In the genomic region with DNA sequence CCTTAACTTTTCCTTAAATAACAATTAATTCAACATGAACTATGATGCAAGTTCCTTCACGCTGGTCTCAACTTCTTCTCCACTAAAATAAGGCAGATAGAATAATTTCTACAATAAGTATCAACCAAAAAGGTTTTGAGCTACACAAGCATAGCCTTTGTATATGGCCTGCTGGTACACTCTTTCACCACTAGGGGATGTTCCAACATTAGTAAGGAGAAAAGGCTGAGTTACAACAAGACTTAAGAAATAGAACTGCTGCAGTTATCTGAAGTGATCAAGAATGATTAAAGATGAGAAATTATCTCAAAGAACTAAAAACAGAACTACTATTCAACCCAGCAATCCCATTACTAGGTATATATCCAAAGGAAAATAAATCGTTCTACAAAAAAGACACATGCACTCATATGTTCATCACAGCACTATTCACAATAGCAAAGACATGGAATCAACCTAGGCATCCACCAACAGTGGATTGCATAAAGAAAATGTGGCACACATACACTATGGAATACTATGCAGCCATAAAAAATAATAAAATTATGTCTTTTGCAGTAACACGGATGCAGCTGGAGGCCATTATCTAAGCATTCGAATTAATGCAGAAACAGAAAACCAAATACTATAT, we compare ENCODE assay signal across 8 cellular contexts. TPM values are rescaled to one million over a fixed set of nuclear protein-coding genes. Genes with fewer than 3 reads are reported as not detected.
DNase-seq lines count a peak whose midpoint lies in the region; ATAC-seq and TF ChIP-seq lines count a peak whose summit lies in the region.

No MANE protein-coding gene starts in this region.

- H3K9me3 ChIP-seq in PC-9 (ENCODE audit: insufficient read depth, low read depth) (no peaks in the 10 kb centered on the region), mesenchymal stem cell (ENCODE audit: control insufficient read depth, low read length) (no peaks in the 10 kb centered on the region)
- no peaks in the 10 kb centered on the region for H3K9me3 ChIP-seq in effector memory CD4-positive, alpha-beta T cell (ENCODE audit: control insufficient read depth, low read length)

- no peaks in the 10 kb centered on the region for H3K9me2 ChIP-seq in PC-9 (ENCODE audit: insufficient read depth)

- peaks cover 100% of the 10 kb centered on the region for H3K79me2 ChIP-seq in PC-9 (ENCODE audit: low read depth)

- H3K14ac ChIP-seq in mesenchymal stem cell (ENCODE audit: low read length in 2 of 2), result no peak overlapping the region

- H4K91ac ChIP-seq in mesenchymal stem cell (ENCODE audit: low read length), result no peak overlapping the region

- peaks cover 69% of the 10 kb centered on the region for H3F3A ChIP-seq in PC-9 (ENCODE audit: insufficient read depth, low read depth)

- POLR2A ChIA-PET in PC-9 (lab: Charles Lee; ENCODE audit: unreplicated experiment), result interaction anchor here (0.6 to 0.7 kb wide), 3 partner anchors 12 to 96 kb away, joined by 5 to 8 read pairs (median 6); no protein-coding TSS in a partner anchor

- no peak overlapping the region for H4K8ac ChIP-seq in mesenchymal stem cell (ENCODE audit: low read length)

- H3K4me2 ChIP-seq in PC-9, result no peak overlapping the region
- no peak overlapping the region for H3K4me2 ChIP-seq in mesenchymal stem cell (ENCODE audit: low read length, poor library complexity, severe bottlenecking)

- peaks cover 23% of the 10 kb centered on the region for H3K36me3 ChIP-seq in PC-9 (ENCODE audit: low read depth)
- peaks cover 3 to 22% of the 10 kb centered on the region in 2 experiments for H3K36me3 ChIP-seq in mesenchymal stem cell (ENCODE audit: control insufficient read depth in 1 of 2, insufficient read depth in 2 of 2, low read depth in 1 of 2, low read length in 2 of 2)
- no peaks in the 10 kb centered on the region for H3K36me3 ChIP-seq in effector memory CD4-positive, alpha-beta T cell (ENCODE audit: control insufficient read depth, insufficient read depth, low read length)

- H2BK12ac ChIP-seq in mesenchymal stem cell (ENCODE audit: low read length in 2 of 2), result no peak overlapping the region

- no peak overlapping the region for H2BK15ac ChIP-seq in mesenchymal stem cell (ENCODE audit: low read depth, poor library complexity, severe bottlenecking)

- no peak overlapping the region for H2AK5ac ChIP-seq in mesenchymal stem cell (ENCODE audit: low read length, severe bottlenecking)

- H2BK5ac ChIP-seq in mesenchymal stem cell (ENCODE audit: low read depth, low read length, poor library complexity, severe bottlenecking), result no peak overlapping the region

- no peak overlapping the region for H3K4ac ChIP-seq in mesenchymal stem cell (ENCODE audit: low read depth in 1 of 2, low read length in 2 of 2)

- H3K79me1 ChIP-seq in mesenchymal stem cell (replicated peaks; ENCODE audit: low read length, poor library complexity, severe bottlenecking), result peaks cover 16% of the 10 kb centered on the region

- H3K9ac ChIP-seq in mesenchymal stem cell (ENCODE audit: low read length), result peak overlapping the region; percentile 1

- BruUV-seq in PC-9 (replicated peaks; lab: Mats Ljungman, UMichigan), result no TSS peak

- DNase-seq in Daoy (ENCODE audit: low read depth) (peak; percentile 57), PC-9 (peak; percentile 31 to 67), dermis blood vessel endothelial cell (peak; percentile 86), mesenchymal stem cell (peak; percentile 83)
- no peak for DNase-seq in effector memory CD4-positive, alpha-beta T cell

- CTCF ChIA-PET in PC-9 (lab: Charles Lee), result interaction anchor here (0.5 to 1.8 kb wide), 10 partner anchors 12 to 161 kb away, joined by 3 to 27 read pairs (median 4); partner anchors contain the start of gene TMEM44

- H2AFZ ChIP-seq in PC-9, result no peak overlapping the region
- H2AFZ ChIP-seq in mesenchymal stem cell (ENCODE audit: low read depth, low read length), result no peak overlapping the region

- no peak overlapping the region for H3K27ac ChIP-seq in PC-9
- no peak overlapping the region for H3K27ac ChIP-seq in mesenchymal stem cell (ENCODE audit: low read length, poor library complexity, severe bottlenecking)
- no peak overlapping the region for H3K27ac ChIP-seq in effector memory CD4-positive, alpha-beta T cell (ENCODE audit: insufficient read depth, low read length, poor library complexity, severe bottlenecking)

- H3K4me1 ChIP-seq in PC-9 (replicated peaks; ENCODE audit: insufficient read depth), result no peaks in the 10 kb centered on the region
- H3K4me1 ChIP-seq in mesenchymal stem cell (ENCODE audit: control insufficient read depth, insufficient read depth, low read depth, low read length), result peaks cover 2% of the 10 kb centered on the region
- H3K4me1 ChIP-seq in effector memory CD4-positive, alpha-beta T cell (ENCODE audit: control insufficient read depth, insufficient read depth, low read length, poor library complexity, severe bottlenecking), result no peaks in the 10 kb centered on the region

- no peak overlapping the region for H3K4me3 ChIP-seq in PC-9
- no peak overlapping the region for H3K4me3 ChIP-seq in mesenchymal stem cell (ENCODE audit: insufficient read depth in 1 of 2, low read depth in 1 of 2, low read length in 2 of 2)
- no peak overlapping the region for H3K4me3 ChIP-seq in effector memory CD4-positive, alpha-beta T cell (ENCODE audit: insufficient read depth, low read depth, low read length, poor library complexity, severe bottlenecking)

- intact Hi-C loops in PC-9 (cut with micrococcal nuclease; ENCODE audit: unreplicated experiment), result loop anchor here (1.0 to 2.0 kb wide), 3 partner anchors 102 to 160 kb away; partner anchors contain the start of gene TMEM44

- no peak overlapping the region for H2BK120ac ChIP-seq in mesenchymal stem cell (ENCODE audit: low read depth, low read length)

- no peak overlapping the region for H3K23ac ChIP-seq in mesenchymal stem cell (ENCODE audit: low read length in 2 of 2)

- peak; percentile 98 for TF ChIP-seq CTCF in PC-9 (conservative IDR thresholded peaks at IDR 0.05)

- ATAC-seq in GM21381 (IDR thresholded peaks at IDR 0.05; ENCODE audit: unreplicated experiment), result peak; percentile 59
- ATAC-seq in HG03108 (IDR thresholded peaks at IDR 0.05; ENCODE audit: unreplicated experiment), result no peak

- WGBS in mesenchymal stem cell, result 45% methylated on average over 2 of the region's 4 CpGs

- H3K27me3 ChIP-seq in PC-9 (ENCODE audit: insufficient read depth, low read depth) (no peaks in the 10 kb centered on the region), mesenchymal stem cell (ENCODE audit: control insufficient read depth in 1 of 2, insufficient read depth in 1 of 2, low read length in 2 of 2) (no peaks in the 10 kb centered on the region)
- no peaks in the 10 kb centered on the region for H3K27me3 ChIP-seq in effector memory CD4-positive, alpha-beta T cell (replicated peaks; ENCODE audit: control insufficient read depth, insufficient read depth, low read length, poor library complexity, severe bottlenecking)

- no peak overlapping the region for H3K18ac ChIP-seq in mesenchymal stem cell (ENCODE audit: low read depth in 1 of 2, low read length in 2 of 2)

- peaks cover 97% of the 10 kb centered on the region for H4K20me1 ChIP-seq in PC-9 (ENCODE audit: insufficient read depth)

- TF ChIP-seq RAD21 in Ishikawa (IDR thresholded peaks at IDR 0.05; ENCODE audit: low read depth), result peak; percentile 100

- no peak for TF ChIP-seq EP300 in Ishikawa (IDR thresholded peaks at IDR 0.05; ENCODE audit: borderline replicate concordance)

TF ChIP-seq in Ishikawa, 13 proteins besides CTCF, POLR2A, EP300 and RAD21 (continues in another document):
- TF ChIP-seq EGR1 (IDR thresholded peaks at IDR 0.05) (no peak), NFIC (IDR thresholded peaks at IDR 0.05) (no peak), TCF12 (IDR thresholded peaks at IDR 0.05; ENCODE audit: low read depth) (no peak), ZBTB7A (IDR thresholded peaks at IDR 0.05; ENCODE audit: low read depth) (no peak), MAX (IDR thresholded peaks at IDR 0.05) (no peak), TEAD4 (IDR thresholded peaks at IDR 0.05) (no peak), TAF1 (IDR thresholded peaks at IDR 0.05; ENCODE audit: low read depth) (no peak), CREB1 (IDR thresholded peaks at IDR 0.05; ENCODE audit: low read depth) (no peak)
- TF ChIP-seq, protein P1, sequence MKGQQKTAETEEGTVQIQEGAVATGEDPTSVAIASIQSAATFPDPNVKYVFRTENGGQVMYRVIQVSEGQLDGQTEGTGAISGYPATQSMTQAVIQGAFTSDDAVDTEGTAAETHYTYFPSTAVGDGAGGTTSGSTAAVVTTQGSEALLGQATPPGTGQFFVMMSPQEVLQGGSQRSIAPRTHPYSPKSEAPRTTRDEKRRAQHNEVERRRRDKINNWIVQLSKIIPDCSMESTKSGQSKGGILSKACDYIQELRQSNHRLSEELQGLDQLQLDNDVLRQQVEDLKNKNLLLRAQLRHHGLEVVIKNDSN (IDR thresholded peaks at IDR 0.05), result no peak

RNA-seq across cellular contexts. Expression of gene ATP13A3, which starts 14.4 kb away (rescaled TPM):
- 184 and 186 TPM in 2 replicates for total RNA-seq in Daoy (2014; rRNA removed; shearing (Covaris generic))
- total RNA-seq in PC-9 (2021), result 203 and 242 TPM in 2 replicates
- 145 and 196 TPM in 2 replicates for total RNA-seq in dermis blood vessel endothelial cell
- polyA plus RNA-seq in mesenchymal stem cell (2013, experiment 1 of 2), result 52.5 TPM
- polyA plus RNA-seq in mesenchymal stem cell (2013, experiment 2 of 2), result 54.3 TPM

Comparison
In these comparisons a context has a peak if more than half of its experiments do, and no peak if none do; other contexts are left out.
1. DNase-seq: peak in Daoy (single experiment), PC-9 (2 of 2), dermis blood vessel endothelial cell (single experiment) and mesenchymal stem cell (single experiment); none in effector memory CD4-positive, alpha-beta T cell (0 of 3).